8 cellular contexts compared by ENCODE assay signal in genomic region chr9:4984571-4985375, GRCh38. TPM values are rescaled to one million over a fixed set of nuclear protein-coding genes. Genes with fewer than 3 reads are reported as not detected.
DNase-seq lines count a peak whose midpoint lies in the region; ATAC-seq and TF ChIP-seq lines count a peak whose summit lies in the region.

TSS of gene JAK2 (plus strand) at chr9:4985272. CDS start at chr9:5021988, 36,716 bp downstream.

- H3K9me3 ChIP-seq in mononuclear cell (ENCODE audit: low read depth, low read length) = no peaks in the 10 kb centered on the region

- peaks cover 6% of the 10 kb centered on the region for H3K36me3 Mint-ChIP-seq in endothelial cell (ENCODE audit: low read depth, unreplicated experiment)

- no peaks in the 10 kb centered on the region for H3K27me3 ChIP-seq in mononuclear cell (ENCODE audit: insufficient read depth, low read length)

- peak within 1 kb of the TSS; percentile 96 for H3K4me3 Mint-ChIP-seq in endothelial cell (ENCODE audit: unreplicated experiment)

- peak; percentile 52 for DNase-seq in COLO829 (ENCODE audit: low spot score)
- DNase-seq in HPDE6-E6E7 (ENCODE audit: extremely low spot score) = peak; percentile 85
- DNase-seq in NOMO-1 treated with dmso at 0.1 percent for 144 hours (lab: John Stamatoyannopoulos, UW; ENCODE audit: unreplicated experiment) = peak; percentile 81
- peak; percentile 43 for DNase-seq in activated CD8-positive, alpha-beta memory T cell treated with anti-CD3 and anti-CD28 coated beads, Interleukin-2, amount 50 U/mL, for 1 hour (ENCODE audit: extremely low read depth)
- DNase-seq in endothelial cell (ENCODE audit: low spot score) = peak; percentile 86
- peak; percentile 52 to 59 for DNase-seq in stimulated activated CD8-positive, alpha-beta memory T cell treated with anti-CD3 and anti-CD28 coated beads, Interleukin-4, amount 100 ng/mL, for 1 hour (ENCODE audit: low read depth in 2 of 2, low spot score in 1 of 2)

- H3K9me3 Mint-ChIP-seq in endothelial cell (ENCODE audit: unreplicated experiment) = no peaks in the 10 kb centered on the region

- peak; percentile 71 for ATAC-seq in GM19463 (IDR thresholded peaks at IDR 0.05; ENCODE audit: unreplicated experiment)

- peak within 1 kb of the TSS; percentile 72 for H3K4me3 ChIP-seq in mononuclear cell (ENCODE audit: low read length)

- H3K27me3 Mint-ChIP-seq in endothelial cell (ENCODE audit: unreplicated experiment) = peaks cover 7% of the 10 kb centered on the region

- peaks cover 60% of the 10 kb centered on the region for H3K4me1 ChIP-seq in mononuclear cell (ENCODE audit: insufficient read depth, low read length)

- peak within 1 kb of the TSS; percentile 88 for H3K27ac Mint-ChIP-seq in endothelial cell (ENCODE audit: unreplicated experiment)

- peaks cover 22% of the 10 kb centered on the region for H3K4me1 Mint-ChIP-seq in endothelial cell (ENCODE audit: unreplicated experiment)

- peak; percentile 31 for TF ChIP-seq CTCF in endothelial cell (IDR thresholded peaks at IDR 0.05; ENCODE audit: unreplicated experiment)

RNA-seq across cellular contexts. Expression of gene JAK2, which starts in this region (rescaled TPM):
- 9.4 TPM for total RNA-seq in endothelial cell (ENCODE audit: unreplicated experiment)
- total RNA-seq in mononuclear cell = 15.5 TPM

Comparison
In these comparisons a context has a peak if more than half of its experiments do, and no peak if none do; other contexts are left out.
1. Peak in every context shown above with its lines: DNase-seq, ATAC-seq and H3K4me3 ChIP-seq.